In genomic region chr16:872436-873242, GRCh38 we compare ENCODE assay signal across 25 cellular contexts.
"Had no signal": no experiment of that assay in that cellular context is flagged by ENCODE, and none has a peak within 500 bp of the region (broad histone marks: within the 10 kb centered on the region; RNA-seq: fewer than 3 reads in every experiment).

No MANE protein-coding gene starts in this region.

- H3K4me3 ChIP-seq: heart right ventricle, pancreas, psoas muscle, smooth muscle cell, thoracic aorta, vagina had no signal

- H3K36me3 ChIP-seq: pancreas had no signal

- H3K36me3 Mint-ChIP-seq: activated naive CD8-positive, alpha-beta T cell treated with anti-CD3 and anti-CD28 coated beads, Interleukin-2, amount 10 ng/mL, durations not matched to agents 7 days and 5 days; natural killer cell; type B pancreatic cell had no signal

- H3K27me3 ChIP-seq: heart right ventricle, neutrophil, pancreas, vagina had no signal

- H3K4me3 Mint-ChIP-seq: activated B cell treated with CpG ODN at 0.5 μM for 24 hours; activated CD4-positive, alpha-beta T cell treated with anti-CD3 and anti-CD28 coated beads for 36 hours; activated naive CD4-positive, alpha-beta T cell treated with anti-CD3 and anti-CD28 coated beads for 36 hours; activated naive CD8-positive, alpha-beta T cell treated with anti-CD3 and anti-CD28 coated beads, Interleukin-2, amount 10 ng/mL, durations not matched to agents 7 days and 5 days; activated T-cell treated with anti-CD3 and anti-CD28 coated beads, Interleukin-2, amount 50 U/mL, for 72 hours; endodermal cell; mesothelial cell of epicardium; natural killer cell; type B pancreatic cell had no signal

- DNase-seq: activated B cell treated with CpG ODN at 0.5 μM for 24 hours; activated CD4-positive, alpha-beta T cell treated with anti-CD3 and anti-CD28 coated beads for 36 hours; activated CD4-positive, alpha-beta T cell treated with anti-CD3 and anti-CD28 coated beads, Interleukin-2, amount 50 U/mL, for 4 hours; activated effector memory CD4-positive, alpha-beta T cell treated with Interleukin-2 at 50 U/mL for 16 hours; activated naive CD4-positive, alpha-beta T cell treated with anti-CD3 and anti-CD28 coated beads for 36 hours; activated naive CD8-positive, alpha-beta T cell treated with anti-CD3 and anti-CD28 coated beads, Interleukin-2, amount 10 ng/mL, durations not matched to agents 7 days and 5 days; activated T-cell treated with anti-CD3 and anti-CD28 coated beads, Interleukin-2, amount 50 U/mL, for 72 hours; amniotic stem cell; cerebellar nuclear complex; cortex of kidney; endodermal cell; islet precursor cell; natural killer cell; stimulated activated CD4-positive, alpha-beta T cell treated with anti-CD3 and anti-CD28 coated beads, Interleukin-15, amount 100 ng/mL, for 24 hours; stimulated activated CD8-positive, alpha-beta memory T cell treated with anti-CD3 and anti-CD28 coated beads, Interleukin-4, amount 100 ng/mL, for 48 hours; stimulated activated naive CD4-positive, alpha-beta T cell had no signal

- H3K27me3 Mint-ChIP-seq: activated B cell treated with CpG ODN at 0.5 μM for 24 hours; activated CD4-positive, alpha-beta T cell treated with anti-CD3 and anti-CD28 coated beads for 36 hours; activated naive CD8-positive, alpha-beta T cell treated with anti-CD3 and anti-CD28 coated beads, Interleukin-2, amount 10 ng/mL, durations not matched to agents 7 days and 5 days; type B pancreatic cell had no signal

- H3K4me1 Mint-ChIP-seq: activated CD4-positive, alpha-beta T cell treated with anti-CD3 and anti-CD28 coated beads for 36 hours; endodermal cell; mesothelial cell of epicardium had no signal

- H3K9me3 Mint-ChIP-seq: activated B cell treated with CpG ODN at 0.5 μM for 24 hours; activated naive CD4-positive, alpha-beta T cell treated with anti-CD3 and anti-CD28 coated beads for 36 hours; activated naive CD8-positive, alpha-beta T cell treated with anti-CD3 and anti-CD28 coated beads, Interleukin-2, amount 10 ng/mL, durations not matched to agents 7 days and 5 days; activated T-cell treated with anti-CD3 and anti-CD28 coated beads, Interleukin-2, amount 50 U/mL, for 72 hours; endodermal cell; mesothelial cell of epicardium; natural killer cell; type B pancreatic cell had no signal

- H3K27ac Mint-ChIP-seq: activated CD4-positive, alpha-beta T cell treated with anti-CD3 and anti-CD28 coated beads for 36 hours; activated naive CD4-positive, alpha-beta T cell treated with anti-CD3 and anti-CD28 coated beads for 36 hours; activated naive CD8-positive, alpha-beta T cell treated with anti-CD3 and anti-CD28 coated beads, Interleukin-2, amount 10 ng/mL, durations not matched to agents 7 days and 5 days; activated T-cell treated with anti-CD3 and anti-CD28 coated beads, Interleukin-2, amount 50 U/mL, for 72 hours; endodermal cell; mesothelial cell of epicardium; natural killer cell; type B pancreatic cell had no signal

- H3K4me1 ChIP-seq: heart right ventricle, pancreas, psoas muscle, vagina had no signal

- ATAC-seq: activated CD4-positive, alpha-beta T cell treated with anti-CD3 and anti-CD28 coated beads for 36 hours; activated T-cell treated with anti-CD3 and anti-CD28 coated beads, Interleukin-2, amount 50 U/mL, for 72 hours; heart right ventricle; natural killer cell; pancreas; psoas muscle had no signal

- H3K9me3 ChIP-seq: heart right ventricle, neutrophil, pancreas, psoas muscle, thoracic aorta, vagina had no signal
